In the genomic region with DNA sequence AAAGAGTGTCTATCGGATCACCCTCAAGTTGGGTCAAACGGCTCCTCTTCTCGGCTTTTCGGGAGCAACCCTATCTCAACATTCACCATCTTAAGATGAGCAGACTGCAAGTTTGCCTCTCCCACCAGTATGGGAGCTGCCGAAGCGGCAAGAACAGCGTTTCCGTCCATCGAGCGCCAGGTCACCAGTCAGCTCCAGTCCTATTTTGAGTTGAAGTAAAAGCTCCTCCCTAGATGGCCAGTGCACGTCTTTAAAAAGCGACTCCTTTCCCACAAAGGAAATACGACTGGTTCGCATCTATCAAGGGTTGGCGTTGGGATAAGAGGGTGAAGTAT, we compare ENCODE assay signal across 8 cellular contexts. TPM values are rescaled to one million over a fixed set of nuclear protein-coding genes. Genes with fewer than 3 reads are reported as not detected.
DNase-seq lines count a peak whose midpoint lies in the region; ATAC-seq, FAIRE-seq and TF ChIP-seq lines count a peak whose summit lies in the region.

No MANE protein-coding gene starts in this region.

- TF ChIP-seq POLR2A in GM12891 (IDR thresholded peaks at IDR 0.05; ENCODE audit: low read depth, low read length): no peak

- peak overlapping the region; percentile 96 for H3K4me3 ChIP-seq in HUES48 (ENCODE audit: low read depth, low read length)
- peak overlapping the region; percentile 89 to 97 for H3K4me3 ChIP-seq in right atrium auricular region
- H3K4me3 ChIP-seq in skeletal muscle tissue (ENCODE audit: low read length in 3 of 3): peak overlapping the region; percentile 88 to 99 (median 99)

- DNase-seq in GM12891 (ENCODE audit: insufficient read length, low spot score) (peak; percentile 51), right atrium auricular region (ENCODE audit: low spot score) (no peak), NCI-H446 treated with DMSO at 0.1 percent for 48 hours (lab: John Stamatoyannopoulos, UW) (no peak), globus pallidus (ENCODE audit: low spot score) (no peak)
- peak; percentile 77 for DNase-seq in activated CD8-positive, alpha-beta memory T cell treated with anti-CD3 and anti-CD28 coated beads, Interleukin-2, amount 50 U/mL, for 48 hours

- H3K27ac ChIP-seq in HUES48 (ENCODE audit: low read depth, low read length) (peak overlapping the region; percentile 97), right atrium auricular region (peak overlapping the region; percentile 92 to 93), skeletal muscle tissue (ENCODE audit: low read depth, low read length) (peak overlapping the region; percentile 92)

- peak; percentile 74 for ATAC-seq in GM21515 (IDR thresholded peaks at IDR 0.05; ENCODE audit: unreplicated experiment)

- H3K36me3 ChIP-seq in HUES48 (ENCODE audit: control insufficient read depth, insufficient read depth, low read length): no peaks in the 10 kb centered on the region
- H3K36me3 ChIP-seq in right atrium auricular region: no peaks in the 10 kb centered on the region
- H3K36me3 ChIP-seq in skeletal muscle tissue (ENCODE audit: control insufficient read depth in 3 of 3, insufficient read depth in 3 of 3, low read length in 3 of 3): no peaks in the 10 kb centered on the region

- H3K9ac ChIP-seq in HUES48 (ENCODE audit: low read depth, low read length) (peak overlapping the region; percentile 97), skeletal muscle tissue (ENCODE audit: low read depth in 1 of 3, low read length in 3 of 3) (peak overlapping the region; percentile 96 to 99 (median 98))

- no peak for FAIRE-seq in GM12891 (lab: Jason Lieb, UNC)

- peaks cover 14% of the 10 kb centered on the region for H3K4me1 ChIP-seq in HUES48 (ENCODE audit: control insufficient read depth, insufficient read depth, low read length)
- peaks cover 0 to 47% of the 10 kb centered on the region in 2 donors for H3K4me1 ChIP-seq in right atrium auricular region
- H3K4me1 ChIP-seq in skeletal muscle tissue (ENCODE audit: control insufficient read depth in 3 of 3, insufficient read depth in 3 of 3, low read length in 3 of 3): peaks cover 16 to 24% (median 21%) of the 10 kb centered on the region in 3 donors

- H3K27me3 ChIP-seq in HUES48 (ENCODE audit: control insufficient read depth, insufficient read depth, low read length): no peaks in the 10 kb centered on the region
- H3K27me3 ChIP-seq in right atrium auricular region: no peaks in the 10 kb centered on the region
- no peaks in the 10 kb centered on the region for H3K27me3 ChIP-seq in skeletal muscle tissue (ENCODE audit: control insufficient read depth in 3 of 3, insufficient read depth in 3 of 3, low read length in 3 of 3)

- no peaks in the 10 kb centered on the region for H3K9me3 ChIP-seq in HUES48 (ENCODE audit: control insufficient read depth, insufficient read depth, low read length)
- no peaks in the 10 kb centered on the region for H3K9me3 ChIP-seq in right atrium auricular region
- no peaks in the 10 kb centered on the region for H3K9me3 ChIP-seq in skeletal muscle tissue (ENCODE audit: control insufficient read depth in 3 of 3, low read length in 3 of 3)

- TF ChIP-seq CTCF in right atrium auricular region (IDR thresholded peaks at IDR 0.05): no peak

TF ChIP-seq in GM12891, 5 proteins besides CTCF, POLR2A, EP300 and RAD21:
- TF ChIP-seq POU2F2 (IDR thresholded peaks at IDR 0.05; ENCODE audit: low read depth, low read length): no peak
- TF ChIP-seq POLR2AphosphoS5 (IDR thresholded peaks at IDR 0.05; ENCODE audit: low read depth, low read length): no peak
- peak; percentile 42; the same call in 1 of the 2 replicates for TF ChIP-seq TAF1 (IDR thresholded peaks at IDR 0.05; ENCODE audit: low read depth, low read length)
- TF ChIP-seq SPI1 (IDR thresholded peaks at IDR 0.05; ENCODE audit: low read depth, low read length): no peak
- no peak for TF ChIP-seq PAX5 (IDR thresholded peaks at IDR 0.05; ENCODE audit: insufficient read depth, low read length, severe bottlenecking)

RNA-seq across cellular contexts. Expression of a gene that starts 0.4 kb away (rescaled TPM):
- 47.8 TPM for polyA plus RNA-seq in GM12891 (2012; ENCODE audit: low read depth, missing spikeins)
- total RNA-seq in right atrium auricular region (10 to 100 TPM; 26.3 to 33.7 TPM), skeletal muscle tissue (47.5 TPM)

RNA-seq across cellular contexts. Expression of a gene that starts 37.5 kb away (rescaled TPM):
- polyA plus RNA-seq in GM12891 (2012; ENCODE audit: low read depth, missing spikeins): not detected
- total RNA-seq in right atrium auricular region (10 to 100 TPM in 1 of 2 donors, 1 to 10 TPM in 1; 5.7 to 23.0 TPM), skeletal muscle tissue (under 0.01 TPM)

Comparison
In these comparisons a context has a peak if more than half of its experiments do, and no peak if none do; other contexts are left out.
1. DNase-seq: peak in GM12891 (single experiment) and activated CD8-positive, alpha-beta memory T cell treated with anti-CD3 and anti-CD28 coated beads, Interleukin-2, amount 50 U/mL, for 48 hours (single experiment); none in right atrium auricular region (single experiment), NCI-H446 treated with DMSO at 0.1 percent for 48 hours (single experiment) and globus pallidus (single experiment).
2. Peak in every context shown above with its lines, with median percentiles within 50 percentile points of each other: H3K27ac ChIP-seq and H3K4me3 ChIP-seq.